1 cellular context compared by ENCODE assay signal in genomic region chr2:99480390-99480789, GRCh38.
TF ChIP-seq lines count a peak whose summit lies in the region.

No MANE protein-coding gene starts in this region.

TF ChIP-seq in SK-N-SH treated with all-trans-retinoic acid at 6 μM for 48 hours, 23 proteins besides CTCF, POLR2A, EP300 and RAD21 (continued from another document):
- TF ChIP-seq TSHZ2 (CRISPR knock-in tag; IDR thresholded peaks at IDR 0.05) (no peak), ZC3H10 (CRISPR knock-in tag; IDR thresholded peaks at IDR 0.05) (no peak), ISL1 (CRISPR knock-in tag; IDR thresholded peaks at IDR 0.05) (no peak), OSR1 (CRISPR knock-in tag; IDR thresholded peaks at IDR 0.05) (no peak), ZNF8 (CRISPR knock-in tag; IDR thresholded peaks at IDR 0.05) (no peak), PPARA (CRISPR knock-in tag; IDR thresholded peaks at IDR 0.05; ENCODE audit: borderline replicate concordance) (no peak)
